In genomic region chr2:134692461-134692860, GRCh38 we compare ENCODE assay signal across 1 cellular context.
TF ChIP-seq lines count a peak whose summit lies in the region.

No MANE protein-coding gene starts in this region.

TF ChIP-seq in HCT116, 20 proteins besides CTCF, POLR2A, EP300 and RAD21 (continued from another document):
- no peak for TF ChIP-seq ZBTB33 (IDR thresholded peaks at IDR 0.05; ENCODE audit: extremely low read depth, insufficient replicate concordance, low read length)
- no peak for TF ChIP-seq SP1 (IDR thresholded peaks at IDR 0.05; ENCODE audit: low read depth)
- TF ChIP-seq YY1 (IDR thresholded peaks at IDR 0.05; ENCODE audit: extremely low read depth, insufficient replicate concordance, low read depth, low read length): no peak
- no peak for TF ChIP-seq SRF (IDR thresholded peaks at IDR 0.05; ENCODE audit: low read depth)
- no peak for TF ChIP-seq TCF7L2 (IDR thresholded peaks at IDR 0.05; ENCODE audit: borderline replicate concordance, extremely low read depth, insufficient read depth, insufficient read length)
- TF ChIP-seq ZNF274 (IDR thresholded peaks at IDR 0.05; ENCODE audit: low read depth, low read length): no peak
- no peak for TF ChIP-seq CBX3 (IDR thresholded peaks at IDR 0.05; ENCODE audit: low read depth)
- TF ChIP-seq SIN3A (IDR thresholded peaks at IDR 0.05; ENCODE audit: low read depth): no peak
- no peak for TF ChIP-seq REST (IDR thresholded peaks at IDR 0.05; ENCODE audit: low read depth)
- no peak for TF ChIP-seq ELF1 (IDR thresholded peaks at IDR 0.05; ENCODE audit: borderline replicate concordance, low read depth)
